ENCODE assay signal across 19 cellular contexts in genomic region chr11:71370895-71371673, GRCh38.
A peak's percentile ranks its signal among the peaks of the same experiment; 100 is the strongest.
DNase-seq lines count a peak whose midpoint lies in the region; ATAC-seq and TF ChIP-seq lines count a peak whose summit lies in the region.
"Had no signal": no experiment of that assay in that cellular context is flagged by ENCODE, and none has a peak within 500 bp of the region (broad histone marks: within the 10 kb centered on the region; RNA-seq: fewer than 3 reads in every experiment).

No MANE protein-coding gene starts in this region.

- H3K4me2 ChIP-seq in HCT116 (ENCODE audit: low read length) (no peak overlapping the region), SU-DHL-6 (ENCODE audit: low read depth, low read length, poor library complexity, severe bottlenecking) (no peak overlapping the region)

- peak; percentile 29; the same call in 1 of the 2 replicates for TF ChIP-seq RAD21 in HCT116 (IDR thresholded peaks at IDR 0.05; ENCODE audit: low read depth)

- H3K9me3 Mint-ChIP-seq in activated CD8-positive, alpha-beta T cell treated with anti-CD3 and anti-CD28 coated beads, Interleukin-2, amount 10 ng/mL, durations not matched to agents 7 days and 5 days (ENCODE audit: insufficient read depth), result no peaks in the 10 kb centered on the region

- DNase-seq in HCT116 (ENCODE audit: low read depth, low spot score) (no peak), midbrain (lab: John Stamatoyannopoulos, UW) (peak; percentile 2), NCI-H82 (lab: John Stamatoyannopoulos, UW) (no peak)
- DNase-seq in activated CD8-positive, alpha-beta T cell treated with anti-CD3 and anti-CD28 coated beads, Interleukin-2, amount 10 ng/mL, durations not matched to agents 7 days and 5 days, result no peak
- DNase-seq: activated CD8-positive, alpha-beta T cell treated with anti-CD3 and anti-CD28 coated beads for 36 hours; activated effector memory CD4-positive, alpha-beta T cell treated with anti-CD3 and anti-CD28 coated beads, Interleukin-2, amount 50 U/mL, for 16 hours; activated T-cell treated with anti-CD3 and anti-CD28 coated beads for 4 hours; left cardiac atrium; mammary epithelial cell; NCI-H526 treated with DMSO at 0.1 percent for 48 hours; SHP77 treated with DMSO at 0.1 percent for 48 hours; SW 1271; T1000 had no signal

- H3K9me2 ChIP-seq in HCT116 (ENCODE audit: insufficient read depth) (no peaks in the 10 kb centered on the region), SU-DHL-6 (replicated peaks; ENCODE audit: insufficient read depth, low read length) (no peaks in the 10 kb centered on the region)

- H3K36me3 Mint-ChIP-seq in activated CD8-positive, alpha-beta T cell treated with anti-CD3 and anti-CD28 coated beads, Interleukin-2, amount 10 ng/mL, durations not matched to agents 7 days and 5 days (ENCODE audit: low read depth), result no peaks in the 10 kb centered on the region
- H3K36me3 Mint-ChIP-seq: CD14-positive monocyte had no signal

- H3F3A ChIP-seq in SU-DHL-6 (ENCODE audit: insufficient read depth), result 0 out of 2 replicates have a peak, but pooled peaks cover 7% of the 10 kb centered on the region

- ATAC-seq in HCT116 (no peak), GM21737 (IDR thresholded peaks at IDR 0.05; ENCODE audit: unreplicated experiment) (no peak)
- no peak for ATAC-seq in activated CD8-positive, alpha-beta T cell treated with anti-CD3 and anti-CD28 coated beads, Interleukin-2, amount 10 ng/mL, durations not matched to agents 7 days and 5 days
- ATAC-seq: activated CD4-positive, CD25-positive, alpha-beta regulatory T cell treated with anti-CD3 and anti-CD28 coated beads, Interleukin-2, amount 50 U/mL, for 24 hours; activated CD8-positive, alpha-beta T cell treated with anti-CD3 and anti-CD28 coated beads for 36 hours; left cardiac atrium had no signal

- no TSS peak for BruUV-seq in HCT116 (replicated peaks; lab: Mats Ljungman, UMichigan)

- no peaks in the 10 kb centered on the region for H4K20me1 ChIP-seq in HCT116 (ENCODE audit: insufficient read depth)
- no peaks in the 10 kb centered on the region for H4K20me1 ChIP-seq in SU-DHL-6 (ENCODE audit: low read depth, low read length)

- no peak for TF ChIP-seq POLR2A in HCT116 (IDR thresholded peaks at IDR 0.05; ENCODE audit: borderline replicate concordance, extremely low read depth, insufficient read depth, insufficient read length)

- H3K4me3 ChIP-seq in HCT116 (replicated peaks in 1 of 2; ENCODE audit: low read depth in 1 of 2, low read length in 2 of 2), result no peak overlapping the region
- no peak overlapping the region for H3K4me3 ChIP-seq in SU-DHL-6 (ENCODE audit: insufficient read depth, low read length, poor library complexity, severe bottlenecking)

- H3K27ac ChIP-seq in HCT116 (ENCODE audit: low read depth, low read length), result no peak overlapping the region
- no peak overlapping the region for H3K27ac ChIP-seq in SU-DHL-6 (ENCODE audit: low read depth, low read length)
- H3K27ac ChIP-seq: epithelial cell of prostate had no signal

- H3K9me3 ChIP-seq in HCT116 (ENCODE audit: control insufficient read depth in 1 of 2, insufficient read depth in 1 of 2, low read depth in 1 of 2, low read length in 2 of 2), result no peaks in the 10 kb centered on the region
- H3K9me3 ChIP-seq in SU-DHL-6 (ENCODE audit: insufficient read depth, low read length), result no peaks in the 10 kb centered on the region; the same call in 1 of the 2 replicates

- H3K79me2 ChIP-seq in HCT116 (ENCODE audit: insufficient read depth, low read length) (no peaks in the 10 kb centered on the region), SU-DHL-6 (ENCODE audit: insufficient read depth, low read length) (no peaks in the 10 kb centered on the region)

- no peak overlapping the region for H3K4me3 Mint-ChIP-seq in activated CD8-positive, alpha-beta T cell treated with anti-CD3 and anti-CD28 coated beads, Interleukin-2, amount 10 ng/mL, durations not matched to agents 7 days and 5 days
- H3K4me3 Mint-ChIP-seq: activated CD8-positive, alpha-beta T cell treated with anti-CD3 and anti-CD28 coated beads for 36 hours; CD14-positive monocyte had no signal

- no peak overlapping the region for H2AFZ ChIP-seq in HCT116 (ENCODE audit: low read depth, low read length, poor library complexity, severe bottlenecking)
- H2AFZ ChIP-seq in SU-DHL-6 (ENCODE audit: low read depth, low read length, severe bottlenecking), result no peak overlapping the region

- intact Hi-C loops in HCT116 (cut with micrococcal nuclease), result no loop called here

- TF ChIP-seq CTCF in GM12872 (IDR thresholded peaks at IDR 0.05; ENCODE audit: insufficient read depth, low read depth, low read length) (peak; percentile 34; the same call in 1 of the 3 replicates), HCT116 (IDR thresholded peaks at IDR 0.05 in 2 of 3, conservative IDR thresholded peaks at IDR 0.05 in 1 of 3; ENCODE audit: borderline replicate concordance in 1 of 3, insufficient read depth in 1 of 3, low read depth in 2 of 3, low read length in 2 of 3) (peak in 2 of 3 experiments; percentile 14 to 25; a peak in 1 of 6 replicates), SU-DHL-6 (IDR thresholded peaks at IDR 0.05; ENCODE audit: insufficient read depth, low read length, poor library complexity, severe bottlenecking) (peak; percentile 50)

- H3K4me1 Mint-ChIP-seq in activated CD8-positive, alpha-beta T cell treated with anti-CD3 and anti-CD28 coated beads, Interleukin-2, amount 10 ng/mL, durations not matched to agents 7 days and 5 days (ENCODE audit: low read depth), result no peaks in the 10 kb centered on the region

- RAD21 ChIA-PET in HCT116 (lab: Charles Lee; ENCODE audit: low non-redundant PET in 1 of 2, low total read pairs in 2 of 2, uncharacterized antibody in 2 of 2, unreplicated experiment in 2 of 2), result interaction anchor here (0.6 to 1.4 kb wide), 2 partner anchors 250 to 556 kb away, joined by 4 to 5 read pairs; no protein-coding TSS in a partner anchor

- CTCF ChIA-PET in HCT116 (lab: Charles Lee), result interaction anchor here (1.1 to 2.1 kb wide), 3 partner anchors 251 to 556 kb away, joined by 3 to 6 read pairs (median 3); no protein-coding TSS in a partner anchor
- CTCF ChIA-PET in activated CD8-positive, alpha-beta T cell treated with anti-CD3 and anti-CD28 coated beads, Interleukin-2, amount 10 ng/mL, durations not matched to agents 7 days and 5 days (lab: Charles Lee), result no interaction called here

- H3K36me3 ChIP-seq in HCT116 (ENCODE audit: control insufficient read depth in 1 of 2, insufficient read depth in 2 of 2, low read length in 2 of 2), result no peaks in the 10 kb centered on the region
- H3K36me3 ChIP-seq in SU-DHL-6 (ENCODE audit: low read length), result no peaks in the 10 kb centered on the region

- H3K4me1 ChIP-seq in HCT116 (ENCODE audit: control insufficient read depth in 1 of 2, insufficient read depth in 2 of 2, low read length in 2 of 2), result no peaks in the 10 kb centered on the region

- H3K27ac Mint-ChIP-seq in activated CD8-positive, alpha-beta T cell treated with anti-CD3 and anti-CD28 coated beads, Interleukin-2, amount 10 ng/mL, durations not matched to agents 7 days and 5 days, result no peak overlapping the region
- H3K27ac Mint-ChIP-seq: activated CD8-positive, alpha-beta T cell treated with anti-CD3 and anti-CD28 coated beads for 36 hours; CD14-positive monocyte had no signal

- peaks cover 12% of the 10 kb centered on the region for H3K27me3 ChIP-seq in HCT116 (ENCODE audit: insufficient read depth, low read length)
- no peaks in the 10 kb centered on the region for H3K27me3 ChIP-seq in SU-DHL-6 (ENCODE audit: low read length)

- no peak overlapping the region for H3K9ac ChIP-seq in HCT116 (ENCODE audit: low read length)
- no peak overlapping the region for H3K9ac ChIP-seq in SU-DHL-6 (ENCODE audit: low read length)

- H3K27me3 Mint-ChIP-seq in activated CD8-positive, alpha-beta T cell treated with anti-CD3 and anti-CD28 coated beads, Interleukin-2, amount 10 ng/mL, durations not matched to agents 7 days and 5 days (ENCODE audit: low read depth), result no peaks in the 10 kb centered on the region

- POLR2A ChIA-PET in HCT116 (lab: Charles Lee), result no interaction called here
- POLR2A ChIA-PET in activated CD8-positive, alpha-beta T cell treated with anti-CD3 and anti-CD28 coated beads, Interleukin-2, amount 10 ng/mL, durations not matched to agents 7 days and 5 days (lab: Charles Lee), result no interaction called here

TF ChIP-seq in HCT116, 20 proteins besides CTCF, POLR2A, EP300 and RAD21 (continues in another document):
- TF ChIP-seq SRF (IDR thresholded peaks at IDR 0.05; ENCODE audit: low read depth) (no peak), ATF3 (IDR thresholded peaks at IDR 0.05) (no peak), EZH2 (IDR thresholded peaks at IDR 0.05) (no peak), EGR1 (IDR thresholded peaks at IDR 0.05; ENCODE audit: low read depth) (no peak), ZFX (IDR thresholded peaks at IDR 0.05) (no peak), REST (IDR thresholded peaks at IDR 0.05; ENCODE audit: low read depth) (no peak), ZNF274 (IDR thresholded peaks at IDR 0.05; ENCODE audit: low read depth, low read length) (no peak), SIN3A (IDR thresholded peaks at IDR 0.05; ENCODE audit: low read depth) (no peak)
